8 cellular contexts compared by ENCODE assay signal in genomic region chr1:174982971-174983689, GRCh38. TPM values are rescaled to one million over a fixed set of nuclear protein-coding genes. Genes with fewer than 3 reads are reported as not detected.
A peak's percentile ranks its signal among the peaks of the same experiment; 100 is the strongest.
DNase-seq lines count a peak whose midpoint lies in the region; ATAC-seq and TF ChIP-seq lines count a peak whose summit lies in the region.

No MANE protein-coding gene starts in this region.

- no TSS peak for BruUV-seq in MCF 10A (replicated peaks; lab: Mats Ljungman, UMichigan)

- H3K36me3 Mint-ChIP-seq in CD14-positive monocyte (peaks cover 55 to 83% of the 10 kb centered on the region in 2 donors), MCF 10A (ENCODE audit: insufficient read depth, unreplicated experiment) (no peaks in the 10 kb centered on the region)

- ATAC-seq in lower lobe of right lung = peak in 1 of 2 donors; percentile 7
- ATAC-seq in HG03520 (IDR thresholded peaks at IDR 0.05; ENCODE audit: unreplicated experiment) = no peak
- ATAC-seq in HG03039 (IDR thresholded peaks at IDR 0.05; ENCODE audit: unreplicated experiment) = no peak

- POLR2A ChIA-PET in GM10248 (lab: Yijun Ruan, JAX) = no interaction called here
- POLR2A ChIA-PET in MCF 10A (lab: Yijun Ruan, JAX) = interaction anchor here (0.9 to 1.8 kb wide), 4 partner anchors 15 to 213 kb away, joined by 3 to 6 read pairs (median 5); no protein-coding TSS in a partner anchor

- peak overlapping the region in 1 of 7 donors; percentile 20 for H3K27ac Mint-ChIP-seq in CD14-positive monocyte
- no peak overlapping the region for H3K27ac Mint-ChIP-seq in MCF 10A (ENCODE audit: low read depth, unreplicated experiment)

- H3K4me3 Mint-ChIP-seq in CD14-positive monocyte = no peak overlapping the region
- no peak overlapping the region for H3K4me3 Mint-ChIP-seq in MCF 10A (ENCODE audit: unreplicated experiment)

- H3K4me1 Mint-ChIP-seq in CD14-positive monocyte (peaks cover 1% of the 10 kb centered on the region), MCF 10A (ENCODE audit: insufficient read depth, unreplicated experiment) (no peaks in the 10 kb centered on the region)

- intact Hi-C loops in CD14-positive monocyte (cut with micrococcal nuclease) (loop anchor here in 1 of 2 donors (5.0 kb wide), 1 partner anchor 211 kb away; no protein-coding TSS in a partner anchor), MCF 10A (cut with micrococcal nuclease) (loop anchor here (1.0 kb wide), 1 partner anchor 213 kb away; no protein-coding TSS in a partner anchor), lower lobe of right lung (cut with DNase I) (no loop called here)

- H3K27me3 Mint-ChIP-seq in CD14-positive monocyte (ENCODE audit: low read depth in 3 of 3) = no peaks in the 10 kb centered on the region
- no peaks in the 10 kb centered on the region for H3K27me3 Mint-ChIP-seq in MCF 10A (ENCODE audit: insufficient read depth, unreplicated experiment)

- H3K9me3 Mint-ChIP-seq in CD14-positive monocyte = peaks cover 0 to 5% (median 0%) of the 10 kb centered on the region in 7 donors
- no peaks in the 10 kb centered on the region for H3K9me3 Mint-ChIP-seq in MCF 10A (ENCODE audit: unreplicated experiment)

- no peaks in the 10 kb centered on the region for H3K4me1 ChIP-seq in lower lobe of right lung

- peak; percentile 87 for TF ChIP-seq CTCF in CD14-positive monocyte (IDR thresholded peaks at IDR 0.05)
- TF ChIP-seq CTCF in GM10248 (IDR thresholded peaks at IDR 0.05; ENCODE audit: control extremely low read depth, extremely low read depth, low read depth, missing control alignments) = peak; percentile 47
- TF ChIP-seq CTCF in MCF 10A (IDR thresholded peaks at IDR 0.05; ENCODE audit: unreplicated experiment) = peak; percentile 57
- TF ChIP-seq CTCF in lower lobe of right lung (IDR thresholded peaks at IDR 0.05) = peak; percentile 73

- H3K36me3 ChIP-seq in lower lobe of right lung = peaks cover 37% of the 10 kb centered on the region

- no peaks in the 10 kb centered on the region for H3K27me3 ChIP-seq in lower lobe of right lung (ENCODE audit: low read depth)

- no peak for DNase-seq in CD14-positive monocyte (ENCODE audit: low spot score)
- DNase-seq in GM10248 (ENCODE audit: extremely low spot score) = no peak
- DNase-seq in NCI-H69 (lab: John Stamatoyannopoulos, UW) = peak; percentile 58
- DNase-seq in MCF 10A (ENCODE audit: unreplicated experiment) = peak; percentile 75
- no peak for DNase-seq in lower lobe of right lung
- DNase-seq in NCI-H524 treated with DMSO at 0.1 percent for 48 hours (lab: John Stamatoyannopoulos, UW) = no peak

- CTCF ChIA-PET in GM10248 (lab: Yijun Ruan, JAX) (interaction anchor here (0.8 to 6.9 kb wide), 17 partner anchors 8 to 721 kb away, joined by 3 to 58 read pairs (median 4); partner anchors contain the start of gene CACYBP), MCF 10A (lab: Yijun Ruan, JAX) (interaction anchor here (0.5 to 6.9 kb wide), 42 partner anchors 8 to 1011 kb away, joined by 3 to 76 read pairs (median 5); no protein-coding TSS in a partner anchor)

- H3K4me3 ChIP-seq in lower lobe of right lung = no peak overlapping the region

- no peak overlapping the region for H3K27ac ChIP-seq in lower lobe of right lung

- H3K9me3 ChIP-seq in lower lobe of right lung = no peaks in the 10 kb centered on the region

RNA-seq across cellular contexts. Expression of gene CACYBP, which starts 16.6 kb away (rescaled TPM):
- 10 to 100 TPM; 74.8 to 86.9 TPM for polyA plus RNA-seq in CD14-positive monocyte
- total RNA-seq in MCF 10A (2022) = 169 and 205 TPM in 2 replicates
- total RNA-seq in lower lobe of right lung = 74.4 TPM

RNA-seq across cellular contexts. Expression of gene MRPS14, which starts 40.1 kb away (rescaled TPM):
- 10 to 100 TPM; 48.1 to 53.2 TPM for polyA plus RNA-seq in CD14-positive monocyte
- total RNA-seq in MCF 10A (2022) (36.3 and 40.6 TPM in 2 replicates), lower lobe of right lung (27.5 TPM)

Comparison
In these comparisons a context has a peak if more than half of its experiments do, and no peak if none do; other contexts are left out.
1. DNase-seq: peak in NCI-H69 (single experiment) and MCF 10A (single experiment); none in CD14-positive monocyte (single experiment), GM10248 (single experiment), lower lobe of right lung (single experiment) and NCI-H524 treated with DMSO at 0.1 percent for 48 hours (single experiment).
2. Peak in every context shown above with its lines, with median percentiles within 50 percentile points of each other: CTCF ChIP-seq.